1 cellular context compared by ENCODE assay signal in the genomic region with DNA sequence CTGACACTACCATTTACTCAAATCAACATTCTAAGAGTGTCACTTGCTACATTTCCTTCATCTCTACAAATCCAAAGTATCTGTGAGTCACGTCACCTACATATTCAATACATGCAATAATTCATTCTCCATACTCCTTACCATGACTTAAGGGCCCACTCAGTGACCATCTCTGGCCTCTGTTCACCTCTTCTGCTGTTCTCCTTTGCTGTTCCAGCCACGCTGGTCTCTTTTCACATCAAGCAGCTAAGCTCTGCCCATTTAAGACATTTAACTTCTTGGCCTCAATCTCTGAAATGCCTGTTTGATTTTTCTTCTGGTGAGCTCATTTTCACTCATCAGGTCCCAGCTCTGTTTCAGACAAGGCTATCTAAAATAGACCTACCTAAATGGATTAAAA.
TF ChIP-seq lines count a peak whose summit lies in the region.

No MANE protein-coding gene starts in this region.

TF ChIP-seq in SK-N-SH, 30 proteins besides CTCF, POLR2A, EP300 and RAD21 (continued from another document):
- TF ChIP-seq, protein P1, sequence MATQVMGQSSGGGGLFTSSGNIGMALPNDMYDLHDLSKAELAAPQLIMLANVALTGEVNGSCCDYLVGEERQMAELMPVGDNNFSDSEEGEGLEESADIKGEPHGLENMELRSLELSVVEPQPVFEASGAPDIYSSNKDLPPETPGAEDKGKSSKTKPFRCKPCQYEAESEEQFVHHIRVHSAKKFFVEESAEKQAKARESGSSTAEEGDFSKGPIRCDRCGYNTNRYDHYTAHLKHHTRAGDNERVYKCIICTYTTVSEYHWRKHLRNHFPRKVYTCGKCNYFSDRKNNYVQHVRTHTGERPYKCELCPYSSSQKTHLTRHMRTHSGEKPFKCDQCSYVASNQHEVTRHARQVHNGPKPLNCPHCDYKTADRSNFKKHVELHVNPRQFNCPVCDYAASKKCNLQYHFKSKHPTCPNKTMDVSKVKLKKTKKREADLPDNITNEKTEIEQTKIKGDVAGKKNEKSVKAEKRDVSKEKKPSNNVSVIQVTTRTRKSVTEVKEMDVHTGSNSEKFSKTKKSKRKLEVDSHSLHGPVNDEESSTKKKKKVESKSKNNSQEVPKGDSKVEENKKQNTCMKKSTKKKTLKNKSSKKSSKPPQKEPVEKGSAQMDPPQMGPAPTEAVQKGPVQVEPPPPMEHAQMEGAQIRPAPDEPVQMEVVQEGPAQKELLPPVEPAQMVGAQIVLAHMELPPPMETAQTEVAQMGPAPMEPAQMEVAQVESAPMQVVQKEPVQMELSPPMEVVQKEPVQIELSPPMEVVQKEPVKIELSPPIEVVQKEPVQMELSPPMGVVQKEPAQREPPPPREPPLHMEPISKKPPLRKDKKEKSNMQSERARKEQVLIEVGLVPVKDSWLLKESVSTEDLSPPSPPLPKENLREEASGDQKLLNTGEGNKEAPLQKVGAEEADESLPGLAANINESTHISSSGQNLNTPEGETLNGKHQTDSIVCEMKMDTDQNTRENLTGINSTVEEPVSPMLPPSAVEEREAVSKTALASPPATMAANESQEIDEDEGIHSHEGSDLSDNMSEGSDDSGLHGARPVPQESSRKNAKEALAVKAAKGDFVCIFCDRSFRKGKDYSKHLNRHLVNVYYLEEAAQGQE (IDR thresholded peaks at IDR 0.05; ENCODE audit: low read depth, low read length), result no peak
- TF ChIP-seq MXI1 (IDR thresholded peaks at IDR 0.05; ENCODE audit: low read depth, low read length) (no peak), FOXJ3 (CRISPR knock-in tag; IDR thresholded peaks at IDR 0.05) (no peak), SMC3 (IDR thresholded peaks at IDR 0.05; ENCODE audit: low read depth, low read length) (no peak), TAF1 (IDR thresholded peaks at IDR 0.05; ENCODE audit: borderline replicate concordance, low read depth, low read length) (no peak), EZH2phosphoT487 (IDR thresholded peaks at IDR 0.05; ENCODE audit: borderline replicate concordance, low read depth) (no peak), GATA2 (CRISPR knock-in tag; IDR thresholded peaks at IDR 0.05) (no peak), TEAD4 (IDR thresholded peaks at IDR 0.05; ENCODE audit: borderline replicate concordance, insufficient read depth) (no peak)
- TF ChIP-seq, protein P2, sequence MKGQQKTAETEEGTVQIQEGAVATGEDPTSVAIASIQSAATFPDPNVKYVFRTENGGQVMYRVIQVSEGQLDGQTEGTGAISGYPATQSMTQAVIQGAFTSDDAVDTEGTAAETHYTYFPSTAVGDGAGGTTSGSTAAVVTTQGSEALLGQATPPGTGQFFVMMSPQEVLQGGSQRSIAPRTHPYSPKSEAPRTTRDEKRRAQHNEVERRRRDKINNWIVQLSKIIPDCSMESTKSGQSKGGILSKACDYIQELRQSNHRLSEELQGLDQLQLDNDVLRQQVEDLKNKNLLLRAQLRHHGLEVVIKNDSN (IDR thresholded peaks at IDR 0.05; ENCODE audit: borderline replicate concordance, low read depth), result no peak
- TF ChIP-seq, protein P3, sequence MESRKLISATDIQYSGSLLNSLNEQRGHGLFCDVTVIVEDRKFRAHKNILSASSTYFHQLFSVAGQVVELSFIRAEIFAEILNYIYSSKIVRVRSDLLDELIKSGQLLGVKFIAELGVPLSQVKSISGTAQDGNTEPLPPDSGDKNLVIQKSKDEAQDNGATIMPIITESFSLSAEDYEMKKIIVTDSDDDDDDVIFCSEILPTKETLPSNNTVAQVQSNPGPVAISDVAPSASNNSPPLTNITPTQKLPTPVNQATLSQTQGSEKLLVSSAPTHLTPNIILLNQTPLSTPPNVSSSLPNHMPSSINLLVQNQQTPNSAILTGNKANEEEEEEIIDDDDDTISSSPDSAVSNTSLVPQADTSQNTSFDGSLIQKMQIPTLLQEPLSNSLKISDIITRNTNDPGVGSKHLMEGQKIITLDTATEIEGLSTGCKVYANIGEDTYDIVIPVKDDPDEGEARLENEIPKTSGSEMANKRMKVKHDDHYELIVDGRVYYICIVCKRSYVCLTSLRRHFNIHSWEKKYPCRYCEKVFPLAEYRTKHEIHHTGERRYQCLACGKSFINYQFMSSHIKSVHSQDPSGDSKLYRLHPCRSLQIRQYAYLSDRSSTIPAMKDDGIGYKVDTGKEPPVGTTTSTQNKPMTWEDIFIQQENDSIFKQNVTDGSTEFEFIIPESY (IDR thresholded peaks at IDR 0.05; ENCODE audit: borderline replicate concordance, low read depth), result no peak
